Comparison of ENCODE assay signal across 16 cellular contexts in the genomic region with DNA sequence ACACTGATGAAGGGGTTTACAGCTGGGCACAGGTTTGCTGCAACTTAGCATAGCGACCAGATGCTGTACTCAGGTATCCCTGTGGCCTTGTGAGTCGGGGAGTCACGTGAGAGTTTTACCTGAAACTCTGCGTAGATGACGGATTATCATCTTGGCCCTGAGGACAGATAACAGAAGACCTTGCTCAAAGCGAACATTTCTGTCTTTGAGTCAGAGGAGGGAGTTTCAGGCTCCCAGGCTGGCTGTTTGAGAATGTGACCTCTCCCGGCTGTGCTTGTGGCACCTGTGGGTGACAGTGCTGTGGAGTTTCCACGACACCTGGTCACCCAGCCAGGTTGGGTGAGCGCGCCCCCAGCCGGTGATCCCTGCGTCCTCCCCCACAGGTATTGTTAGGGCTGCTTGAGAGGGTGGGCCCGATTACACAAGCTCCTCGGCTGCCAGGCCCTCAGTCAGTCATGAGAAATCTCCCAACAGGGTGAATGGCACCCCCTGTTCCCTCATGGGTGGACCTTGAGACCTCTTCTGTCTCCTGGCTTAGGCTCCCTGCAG. TPM values are rescaled to one million over a fixed set of nuclear protein-coding genes. Genes with fewer than 3 reads are reported as not detected.
A peak's percentile ranks its signal among the peaks of the same experiment; 100 is the strongest.
DNase-seq lines count a peak whose midpoint lies in the region; ATAC-seq and TF ChIP-seq lines count a peak whose summit lies in the region.
"Had no signal": no experiment of that assay in that cellular context is flagged by ENCODE, and none has a peak within 500 bp of the region (broad histone marks: within the 10 kb centered on the region; RNA-seq: fewer than 3 reads in every experiment).

No MANE protein-coding gene starts in this region.

- no peaks in the 10 kb centered on the region for H3K27me3 Mint-ChIP-seq in activated T-cell treated with anti-CD3 and anti-CD28 coated beads, Interleukin-2, amount 50 U/mL, for 72 hours (ENCODE audit: low read depth)
- peaks cover 2% of the 10 kb centered on the region for H3K27me3 Mint-ChIP-seq in neural progenitor cell (ENCODE audit: insufficient read depth, low read depth)

- H3K4me2 ChIP-seq in neural progenitor cell, result no peak overlapping the region
- H3K4me2 ChIP-seq: A549 had no signal

- peak in 1 of 2 donors; percentile 28 for ATAC-seq in activated T-cell treated with anti-CD3 and anti-CD28 coated beads, Interleukin-2, amount 50 U/mL, for 72 hours (replicated peaks in 1 of 2)
- ATAC-seq in lung (ENCODE audit: insufficient read depth, low FRiP score), result no peak
- ATAC-seq: A549; activated T-cell treated with anti-CD3 and anti-CD28 coated beads, Interleukin-2, amount 50 U/mL, for 4 hours had no signal

- H3K36me3 Mint-ChIP-seq in activated T-cell treated with anti-CD3 and anti-CD28 coated beads, Interleukin-2, amount 50 U/mL, for 72 hours (ENCODE audit: insufficient read depth in 2 of 2), result peaks cover 4 to 37% of the 10 kb centered on the region in 2 donors
- peaks cover 42% of the 10 kb centered on the region for H3K36me3 Mint-ChIP-seq in neural progenitor cell

- TF ChIP-seq CTCF in lung (IDR thresholded peaks at IDR 0.05; ENCODE audit: control extremely low read depth, extremely low read depth) (no peak), spleen (IDR thresholded peaks at IDR 0.05 in 8 of 11, conservative IDR thresholded peaks at IDR 0.05 in 3 of 11) (no peak), neural progenitor cell (IDR thresholded peaks at IDR 0.05) (no peak), foreskin fibroblast (IDR thresholded peaks at IDR 0.05; ENCODE audit: low read depth, low read length) (no peak)

- H4K20me1 ChIP-seq in neural progenitor cell (ENCODE audit: low read depth), result peaks cover 4% of the 10 kb centered on the region

- H3K79me2 ChIP-seq in neural progenitor cell (ENCODE audit: low read depth), result no peaks in the 10 kb centered on the region

- no peak overlapping the region for H3K9ac ChIP-seq in neural progenitor cell

- H3K27me3 ChIP-seq in lung (ENCODE audit: control insufficient read depth, insufficient read depth), result no peaks in the 10 kb centered on the region
- no peaks in the 10 kb centered on the region for H3K27me3 ChIP-seq in spleen (replicated peaks in 1 of 7)
- H3K27me3 ChIP-seq in neural progenitor cell, result no peaks in the 10 kb centered on the region

- H2AFZ ChIP-seq in neural progenitor cell (replicated peaks), result no peak overlapping the region

- H3F3A ChIP-seq in neural progenitor cell (ENCODE audit: low read depth), result peaks cover 4% of the 10 kb centered on the region

- TF ChIP-seq POLR2A in spleen (IDR thresholded peaks at IDR 0.05), result no peak

- intact Hi-C loops in spleen (cut with DNase I; ENCODE audit: low total_unique reads), result no loop called here

- H3K9me3 Mint-ChIP-seq in activated T-cell treated with anti-CD3 and anti-CD28 coated beads, Interleukin-2, amount 50 U/mL, for 72 hours, result no peaks in the 10 kb centered on the region
- no peaks in the 10 kb centered on the region for H3K9me3 Mint-ChIP-seq in neural progenitor cell
- H3K9me3 Mint-ChIP-seq: activated T-cell treated with anti-CD3 and anti-CD28 coated beads, Interleukin-2, amount 50 U/mL, for 4 hours had no signal

- H3K4me1 ChIP-seq in lung (ENCODE audit: control insufficient read depth in 2 of 2, insufficient read depth in 2 of 2, low read length in 2 of 2) (no peaks in the 10 kb centered on the region), spleen (peaks cover 0 to 11% (median 0%) of the 10 kb centered on the region in 6 donors), neural progenitor cell (no peaks in the 10 kb centered on the region)
- H3K4me1 ChIP-seq: A549 had no signal

- peak overlapping the region; percentile 36 for H3K27ac Mint-ChIP-seq in activated T-cell treated with anti-CD3 and anti-CD28 coated beads, Interleukin-2, amount 50 U/mL, for 72 hours
- no peak overlapping the region for H3K27ac Mint-ChIP-seq in neural progenitor cell

- H3K4me3 Mint-ChIP-seq in activated T-cell treated with anti-CD3 and anti-CD28 coated beads, Interleukin-2, amount 50 U/mL, for 72 hours, result no peak overlapping the region
- no peak overlapping the region for H3K4me3 Mint-ChIP-seq in neural progenitor cell
- H3K4me3 Mint-ChIP-seq: activated T-cell treated with anti-CD3 and anti-CD28 coated beads, Interleukin-2, amount 50 U/mL, for 4 hours had no signal

- H3K9me3 ChIP-seq in lung (ENCODE audit: control insufficient read depth in 2 of 2, insufficient read depth in 1 of 2, low read length in 1 of 2) (no peaks in the 10 kb centered on the region), spleen (no peaks in the 10 kb centered on the region), neural progenitor cell (ENCODE audit: low read depth) (no peaks in the 10 kb centered on the region)
- H3K9me3 ChIP-seq: A549 had no signal

- H3K4me3 ChIP-seq in lung (peak overlapping the region; percentile 4), spleen (peak overlapping the region in 4 of 8 donors; percentile 5 to 58 (median 30)), neural progenitor cell (no peak overlapping the region), foreskin fibroblast (ENCODE audit: low read depth in 1 of 2, low read length in 2 of 2) (no peak overlapping the region)
- H3K4me3 ChIP-seq: A549 had no signal

- H3K36me3 ChIP-seq in lung (ENCODE audit: control insufficient read depth in 2 of 2, insufficient read depth in 2 of 2, low read length in 2 of 2) (peaks cover 17 to 54% of the 10 kb centered on the region in 2 donors), spleen (peaks cover 4 to 100% (median 87%) of the 10 kb centered on the region in 6 donors), neural progenitor cell (peaks cover 5% of the 10 kb centered on the region)

- H3K27ac ChIP-seq in angular gyrus (ENCODE audit: low read depth, low read length) (peak overlapping the region; percentile 29), lung (ENCODE audit: low read depth in 1 of 2, low read length in 1 of 2) (peak overlapping the region in 1 of 2 donors; percentile 20), spleen (peak overlapping the region in 7 of 8 donors; percentile 54 to 89 (median 67)), neural progenitor cell (no peak overlapping the region)
- H3K27ac ChIP-seq: A549, RWPE1 had no signal

- no peak for DNase-seq in activated T-cell treated with anti-CD3 and anti-CD28 coated beads, Interleukin-2, amount 50 U/mL, for 72 hours
- DNase-seq in activated T-cell treated with anti-CD3 and anti-CD28 coated beads, Interleukin-2, amount 50 U/mL, for 48 hours, result no peak
- DNase-seq in lung (ENCODE audit: low spot score), result no peak
- DNase-seq in spleen, result no peak
- DNase-seq in neural progenitor cell (ENCODE audit: low spot score), result no peak
- no peak for DNase-seq in stimulated activated CD4-positive, alpha-beta T cell treated with anti-CD3 and anti-CD28 coated beads, Interleukin-15, amount 100 ng/mL, for 24 hours
- no peak for DNase-seq in foreskin fibroblast
- DNase-seq: activated T-cell treated with anti-CD3 and anti-CD28 coated beads, Interleukin-2, amount 50 U/mL, for 4 hours; caudate nucleus; effector CD8-positive, alpha-beta T cell; NCI-H1930; NCI-H446; stimulated activated naive CD4-positive, alpha-beta T cell treated with Interleukin-2 at 50 U/mL for 16 hours had no signal

- 90 to 93% methylated on average over 14 of the region's 14 CpGs for WGBS in lung, 2 donors
- WGBS in spleen, 5 donors, result 87 to 94% (median 90%) methylated on average over 8 to 14 of the region's 14 CpGs

- H3K4me1 Mint-ChIP-seq in activated T-cell treated with anti-CD3 and anti-CD28 coated beads, Interleukin-2, amount 50 U/mL, for 72 hours (ENCODE audit: low read depth), result no peaks in the 10 kb centered on the region
- no peaks in the 10 kb centered on the region for H3K4me1 Mint-ChIP-seq in neural progenitor cell

RNA-seq across cellular contexts. Expression of gene CRISPLD2, which starts 44.4 kb away (rescaled TPM):
- total RNA-seq in activated T-cell treated with anti-CD3 and anti-CD28 coated beads, Interleukin-2, amount 50 U/mL, for 72 hours, result under 1 TPM; 0.38 to 0.51 TPM
- total RNA-seq in lung (100 to 1,000 TPM in 1 of 2 donors, 10 to 100 TPM in 1; 31.3 to 136 TPM), spleen (100 to 1,000 TPM in 3 of 7 donors, 10 to 100 TPM in 4; 38.5 to 271 (median 92.8) TPM), neural progenitor cell (ENCODE audit: low replicate concordance) (0.11 and 0.50 TPM in 2 replicates)
- polyA plus RNA-seq in lung (10 to 100 TPM; 30.3 to 53.7 TPM), spleen (10 to 100 TPM in 1 of 3 donors, 1 to 10 TPM in 2; 7.9 to 12.3 (median 9.3) TPM)

Comparison
In these comparisons a context has a peak if more than half of its experiments do, and no peak if none do; other contexts are left out.
1. RNA of gene CRISPLD2, which starts 44.4 kb away (total RNA-seq): 31.3 to 136 TPM in lung and 38.5 to 271 TPM in spleen; 0.38 to 0.51 TPM in activated T-cell treated with anti-CD3 and anti-CD28 coated beads, Interleukin-2, amount 50 U/mL, for 72 hours and 0.11 to 0.50 TPM in neural progenitor cell; every median in the first group is over 10 times any median in the second.